ENCODE assay signal across 8 cellular contexts in genomic region chr19:7293795-7294570, GRCh38. TPM values are rescaled to one million over a fixed set of nuclear protein-coding genes. Genes with fewer than 3 reads are reported as not detected.
DNase-seq lines count a peak whose midpoint lies in the region; ATAC-seq, FAIRE-seq and TF ChIP-seq lines count a peak whose summit lies in the region.

TSS of gene INSR (minus strand) at chr19:7294414. CDS start at chr19:7293891, 523 bp downstream.

- intact Hi-C loops in HCT116 (cut with micrococcal nuclease), result loop anchor here (1.0 to 5.0 kb wide), 2 partner anchors 37 to 97 kb away; no protein-coding TSS in a partner anchor
- intact Hi-C loops in left ventricle myocardium superior (cut with micrococcal nuclease), result loop anchor here (5.0 kb wide), 1 partner anchor 92 kb away; no protein-coding TSS in a partner anchor
- intact Hi-C loops in posterior vena cava (cut with DNase I), result loop anchor here (2.0 to 10.0 kb wide), 3 partner anchors 49 to 139 kb away; no protein-coding TSS in a partner anchor

- POLR2A ChIA-PET in HCT116 (lab: Charles Lee), result interaction anchor here (0.7 to 1.4 kb wide), 3 partner anchors 54 to 95 kb away, joined by 5 to 13 read pairs (median 8); no protein-coding TSS in a partner anchor

- H3K36me3 ChIP-seq in HCT116 (ENCODE audit: control insufficient read depth in 1 of 2, insufficient read depth in 2 of 2, low read length in 2 of 2), result no peaks in the 10 kb centered on the region

- H3K27me3 ChIP-seq in HCT116 (ENCODE audit: insufficient read depth, low read length), result no peaks in the 10 kb centered on the region

- H3K4me3 ChIP-seq in HCT116 (replicated peaks in 1 of 2; ENCODE audit: low read depth in 1 of 2, low read length in 2 of 2) (peak within 1 kb of the TSS; percentile 65 to 69), NB4 (ENCODE audit: low read depth, low read length) (peak within 1 kb of the TSS; percentile 78)

- FAIRE-seq in urothelium cell line (lab: Jason Lieb, UNC), result no peak

- peak within 1 kb of the TSS; percentile 70 for H3K27ac ChIP-seq in HCT116 (ENCODE audit: low read depth, low read length)

- RAD21 ChIA-PET in HCT116 (lab: Charles Lee; ENCODE audit: low non-redundant PET in 1 of 2, low total read pairs in 2 of 2, uncharacterized antibody in 2 of 2, unreplicated experiment in 2 of 2), result interaction anchor here in 1 of 2 experiments (1.1 kb wide), 1 partner anchor 195 kb away, joined by 6 read pairs; no protein-coding TSS in a partner anchor

- peaks cover 10 to 21% of the 10 kb centered on the region in 2 experiments; a peak in 3 of 4 replicates for H3K4me1 ChIP-seq in HCT116 (ENCODE audit: control insufficient read depth in 1 of 2, insufficient read depth in 2 of 2, low read length in 2 of 2)

- TF ChIP-seq POLR2A in HCT116 (IDR thresholded peaks at IDR 0.05; ENCODE audit: borderline replicate concordance, extremely low read depth, insufficient read depth, insufficient read length) (no peak), NB4 (IDR thresholded peaks at IDR 0.05; ENCODE audit: extremely low read depth, insufficient read length) (no peak)

- DNase-seq in Daoy (ENCODE audit: low read depth) (peak; percentile 93), HCT116 (ENCODE audit: low read depth, low spot score) (peak; percentile 75), NB4 (ENCODE audit: low read depth) (peak; percentile 96), SKM-1 (lab: John Stamatoyannopoulos, UW; ENCODE audit: unreplicated experiment) (peak; percentile 88), anterior cingulate cortex (lab: John Stamatoyannopoulos, UW) (peak; percentile 19 to 91 (median 82)), left ventricle myocardium superior (peak; percentile 93), posterior vena cava (ENCODE audit: low spot score) (peak; percentile 96), urothelium cell line (ENCODE audit: low spot score) (peak; percentile 93)

- CTCF ChIA-PET in HCT116 (lab: Charles Lee), result interaction anchor here (0.7 to 1.2 kb wide), 2 partner anchors 89 to 96 kb away, joined by 3 to 4 read pairs; no protein-coding TSS in a partner anchor

- H3K9ac ChIP-seq in HCT116 (ENCODE audit: low read length), result peak within 1 kb of the TSS; percentile 72

- H3K4me2 ChIP-seq in HCT116 (ENCODE audit: low read length), result peak within 1 kb of the TSS; percentile 90

- no peaks in the 10 kb centered on the region for H3K9me3 ChIP-seq in HCT116 (ENCODE audit: control insufficient read depth in 1 of 2, insufficient read depth in 1 of 2, low read depth in 1 of 2, low read length in 2 of 2)

- TF ChIP-seq CTCF in HCT116 (IDR thresholded peaks at IDR 0.05 in 2 of 3, conservative IDR thresholded peaks at IDR 0.05 in 1 of 3; ENCODE audit: borderline replicate concordance in 1 of 3, insufficient read depth in 1 of 3, low read depth in 2 of 3, low read length in 2 of 3), result no peak
- TF ChIP-seq CTCF in NB4 (IDR thresholded peaks at IDR 0.05; ENCODE audit: low read depth, low read length), result no peak

- no peak for TF ChIP-seq RAD21 in HCT116 (IDR thresholded peaks at IDR 0.05; ENCODE audit: low read depth)

- no peaks in the 10 kb centered on the region for H3K9me2 ChIP-seq in HCT116 (ENCODE audit: insufficient read depth)

- no peaks in the 10 kb centered on the region for H4K20me1 ChIP-seq in HCT116 (ENCODE audit: insufficient read depth)

- peak within 1 kb of the TSS; percentile 90 for H2AFZ ChIP-seq in HCT116 (ENCODE audit: low read depth, low read length, poor library complexity, severe bottlenecking)

- ATAC-seq in HCT116 (peak; percentile 91), left ventricle myocardium superior (peak; percentile 95)

- H3K79me2 ChIP-seq in HCT116 (ENCODE audit: insufficient read depth, low read length), result peaks cover 6% of the 10 kb centered on the region

- no TSS peak for BruUV-seq in HCT116 (replicated peaks; lab: Mats Ljungman, UMichigan)

TF ChIP-seq in HCT116, 20 proteins besides CTCF, POLR2A, EP300 and RAD21:
- TF ChIP-seq ZFX (IDR thresholded peaks at IDR 0.05) (peak; percentile 73), SP1 (IDR thresholded peaks at IDR 0.05; ENCODE audit: low read depth) (peak; percentile 92), EZH2phosphoT487 (IDR thresholded peaks at IDR 0.05; ENCODE audit: borderline replicate concordance) (no peak), CBX3 (IDR thresholded peaks at IDR 0.05; ENCODE audit: low read depth) (peak; percentile 71), ATF3 (IDR thresholded peaks at IDR 0.05) (no peak), MAX (IDR thresholded peaks at IDR 0.05) (no peak; the same call in 1 of the 2 replicates), REST (IDR thresholded peaks at IDR 0.05; ENCODE audit: low read depth) (no peak), EZH2 (IDR thresholded peaks at IDR 0.05) (no peak), POLR2AphosphoS5 (IDR thresholded peaks at IDR 0.05; ENCODE audit: low read depth, low read length) (peak; percentile 85), ZBTB33 (IDR thresholded peaks at IDR 0.05; ENCODE audit: extremely low read depth, insufficient replicate concordance, low read length) (no peak), TCF7L2 (IDR thresholded peaks at IDR 0.05; ENCODE audit: borderline replicate concordance, extremely low read depth, insufficient read depth, insufficient read length) (no peak), ZNF274 (IDR thresholded peaks at IDR 0.05; ENCODE audit: low read depth, low read length) (no peak), FOSL1 (IDR thresholded peaks at IDR 0.05; ENCODE audit: low read depth) (no peak), SIN3A (IDR thresholded peaks at IDR 0.05; ENCODE audit: low read depth) (peak; percentile 81; the same call in 1 of the 2 replicates), CEBPB (IDR thresholded peaks at IDR 0.05; ENCODE audit: low read depth) (no peak), SRF (IDR thresholded peaks at IDR 0.05; ENCODE audit: low read depth) (no peak), YY1 (IDR thresholded peaks at IDR 0.05; ENCODE audit: extremely low read depth, insufficient replicate concordance, low read depth, low read length) (peak; percentile 73), EGR1 (IDR thresholded peaks at IDR 0.05; ENCODE audit: low read depth) (no peak), JUND (IDR thresholded peaks at IDR 0.05) (peak; percentile 70), ELF1 (IDR thresholded peaks at IDR 0.05; ENCODE audit: borderline replicate concordance, low read depth) (no peak)

RNA-seq across cellular contexts. Expression of gene INSR, which starts in this region (rescaled TPM):
- total RNA-seq in Daoy (2014; rRNA removed; shearing (Covaris generic)), result 8.9 and 10.0 TPM in 2 replicates
- 25.4 TPM for total RNA-seq in HCT116 (2021; ENCODE audit: unreplicated experiment)
- 13.2 and 14.1 TPM in 2 replicates for polyA plus RNA-seq in HCT116 (2012)
- total RNA-seq in left ventricle myocardium superior, result 62.6 TPM
- 10 to 100 TPM; 47.5 to 63.0 TPM for total RNA-seq in posterior vena cava

Comparison
In these comparisons a context has a peak if more than half of its experiments do, and no peak if none do; other contexts are left out.
1. Peak in every context shown above with its lines: DNase-seq, ATAC-seq, H3K4me3 ChIP-seq and H3K27ac ChIP-seq.